Comparison of ENCODE assay signal across 30 cellular contexts in the genomic region with DNA sequence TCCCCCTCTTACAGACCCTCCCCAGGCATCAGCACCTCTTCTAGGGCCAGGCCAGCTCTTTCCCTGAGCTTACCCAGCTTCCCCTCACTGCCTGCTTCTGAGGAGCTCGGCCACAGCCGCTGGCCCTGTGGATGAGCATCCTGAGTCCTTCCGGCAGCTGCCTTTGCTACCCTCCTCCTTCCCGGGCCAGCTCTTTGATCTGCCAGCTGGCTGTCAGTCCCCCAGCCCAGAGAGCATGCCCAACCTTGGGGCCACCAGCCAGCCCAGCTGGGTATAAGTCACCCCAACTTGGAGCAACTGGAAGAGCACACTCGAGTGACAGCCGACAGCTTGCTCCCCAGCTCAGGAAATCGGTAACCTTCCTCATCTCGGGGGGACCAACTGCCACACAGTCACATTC. TPM values are rescaled to one million over a fixed set of nuclear protein-coding genes. Genes with fewer than 3 reads are reported as not detected.
"Had no signal": no experiment of that assay in that cellular context is flagged by ENCODE, and none has a peak within 500 bp of the region (broad histone marks: within the 10 kb centered on the region; RNA-seq: fewer than 3 reads in every experiment).

No MANE protein-coding gene starts in this region.

- H3K27ac ChIP-seq: ascending aorta, cardiac muscle cell, PC-9, SJCRH30, SK-N-MC, WERI-Rb-1 had no signal

- H3K4me3 ChIP-seq: ascending aorta, cardiac muscle cell, PC-9, SJCRH30, SK-N-MC had no signal

- H3K4me1 ChIP-seq: SJCRH30 had no signal

- ATAC-seq: activated CD8-positive, alpha-beta memory T cell treated with anti-CD3 and anti-CD28 coated beads, Interleukin-2, amount 10 ng/mL, durations not matched to agents 7 days and 5 days had no signal

- H2AFZ ChIP-seq: PC-9 had no signal

- H3K4me2 ChIP-seq: PC-9 had no signal

- H3K9me3 ChIP-seq: ascending aorta, SJCRH30 had no signal

- H3K27me3 ChIP-seq: ascending aorta, cardiac muscle cell had no signal

- H3K36me3 ChIP-seq: ascending aorta, SJCRH30, WERI-Rb-1 had no signal

- DNase-seq: activated CD4-positive, alpha-beta memory T cell treated with anti-CD3 and anti-CD28 coated beads, Interleukin-2, amount 10 ng/mL, durations not matched to agents 7 days and 5 days; activated CD4-positive, alpha-beta T cell treated with anti-CD3 and anti-CD28 coated beads for 1 hour; activated CD4-positive, alpha-beta T cell treated with anti-CD3 and anti-CD28 coated beads for 48 hours; activated CD4-positive, CD25-positive, alpha-beta regulatory T cell; activated CD8-positive, alpha-beta memory T cell treated with anti-CD3 and anti-CD28 coated beads for 24 hours; activated CD8-positive, alpha-beta memory T cell treated with anti-CD3 and anti-CD28 coated beads, Interleukin-2, amount 10 ng/mL, durations not matched to agents 7 days and 5 days; activated CD8-positive, alpha-beta memory T cell treated with anti-CD3 and anti-CD28 coated beads, Interleukin-2, amount 50 U/mL, for 48 hours; activated gamma-delta T cell; activated naive CD4-positive, alpha-beta T cell treated with Interleukin-2 at 50 U/mL for 16 hours; activated naive CD8-positive, alpha-beta T cell treated with anti-CD3 and anti-CD28 coated beads, Interleukin-2, amount 10 ng/mL, durations not matched to agents 7 days and 5 days; activated T-cell treated with anti-CD3 and anti-CD28 coated beads, Interleukin-2, amount 50 U/mL, for 48 hours; amygdala; Karpas-422; KBM-7; NCI-H1048; NCI-H1436 treated with DMSO at 0.1 percent for 48 hours; NCI-H1694 treated with DMSO at 0.1 percent for 48 hours; NCI-H2029; NCI-H345; NCI-H526; NCI-H748 treated with DMSO at 0.1 percent for 48 hours; NK-92 treated with Interleukin-12 subunit alpha and Interleukin-12 subunit beta, amount 100 ng/mL, for 24 hours; PC-9; SHP77; SJCRH30; T1000; WERI-Rb-1 had no signal

RNA-seq across cellular contexts. Expression of a gene that starts 45.7 kb away (rescaled TPM):
- total RNA-seq: PC-9 had no signal

RNA-seq across cellular contexts. Expression of a gene that starts 45.9 kb away (rescaled TPM):
- total RNA-seq: ascending aorta, PC-9, SJCRH30 had no signal
